ENCODE assay signal across 32 cellular contexts in the genomic region with DNA sequence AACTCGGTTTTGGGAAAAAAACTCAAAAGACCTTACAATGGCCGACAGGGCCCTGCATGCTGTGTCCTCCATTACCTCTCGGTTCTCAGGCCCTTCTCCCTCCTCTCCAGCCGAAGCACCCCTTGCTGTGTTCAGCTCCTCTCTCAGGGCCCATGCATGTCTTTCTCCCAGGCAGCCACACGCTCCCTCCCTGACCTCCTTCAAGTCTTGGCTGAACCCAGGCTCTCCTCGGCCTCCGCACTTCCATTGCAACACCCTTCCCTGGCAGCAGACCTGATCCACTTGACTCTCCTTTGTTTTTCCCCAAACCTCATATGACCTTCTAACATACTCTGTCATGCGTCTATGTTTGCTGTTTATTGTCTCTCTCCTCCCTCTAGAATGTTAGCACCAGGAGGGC.
DNase-seq lines count a peak whose midpoint lies in the region; FAIRE-seq and TF ChIP-seq lines count a peak whose summit lies in the region.
"Had no signal": no experiment of that assay in that cellular context is flagged by ENCODE, and none has a peak within 500 bp of the region (broad histone marks: within the 10 kb centered on the region; RNA-seq: fewer than 3 reads in every experiment).

No MANE protein-coding gene starts in this region.

- H3K36me3 Mint-ChIP-seq in MCF 10A (ENCODE audit: insufficient read depth, unreplicated experiment), result no peaks in the 10 kb centered on the region
- no peaks in the 10 kb centered on the region for H3K36me3 Mint-ChIP-seq in endodermal cell (ENCODE audit: low read depth)
- H3K36me3 Mint-ChIP-seq: activated naive CD4-positive, alpha-beta T cell treated with anti-CD3 and anti-CD28 coated beads, Interleukin-2, amount 10 ng/mL, durations not matched to agents 7 days and 5 days; CD14-positive monocyte; immature natural killer cell; naive thymus-derived CD4-positive, alpha-beta T cell had no signal

- H2AFZ ChIP-seq in mammary epithelial cell (ENCODE audit: low read depth, low read length), result no peak overlapping the region
- H2AFZ ChIP-seq: PC-9 had no signal

- H3K27ac ChIP-seq in mammary epithelial cell (ENCODE audit: insufficient read depth, low read depth, low read length) (no peak overlapping the region), endodermal cell (ENCODE audit: low read depth, low read length) (no peak overlapping the region)
- H3K27ac ChIP-seq: adrenal gland, dorsolateral prefrontal cortex, KMS-11, neutrophil, PC-9, tibial nerve had no signal

- H3K9me3 Mint-ChIP-seq in MCF 10A (ENCODE audit: unreplicated experiment) (no peaks in the 10 kb centered on the region), endodermal cell (no peaks in the 10 kb centered on the region)
- H3K9me3 Mint-ChIP-seq: activated naive CD4-positive, alpha-beta T cell treated with anti-CD3 and anti-CD28 coated beads, Interleukin-2, amount 10 ng/mL, durations not matched to agents 7 days and 5 days; central memory CD8-positive, alpha-beta T cell had no signal

- H3K9me3 ChIP-seq in mammary epithelial cell (replicated peaks; ENCODE audit: insufficient read depth, low read length), result no peaks in the 10 kb centered on the region
- no peaks in the 10 kb centered on the region for H3K9me3 ChIP-seq in endodermal cell (ENCODE audit: control insufficient read depth, low read length)
- H3K9me3 ChIP-seq: adrenal gland, neutrophil, tibial nerve had no signal

- dilution Hi-C loops in mammary epithelial cell (cut with HindIII; ENCODE audit: low sequenced_read_pairs), result no loop called here

- BruUV-seq in MCF 10A (replicated peaks; lab: Mats Ljungman, UMichigan) (no TSS peak), mammary epithelial cell (replicated peaks; lab: Mats Ljungman, UMichigan) (no TSS peak)

- CTCF ChIA-PET in MCF 10A (lab: Yijun Ruan, JAX) (no interaction called here), mammary epithelial cell (lab: Charles Lee; ENCODE audit: low non-redundant PET) (no interaction called here)

- H3K27me3 Mint-ChIP-seq in MCF 10A (ENCODE audit: insufficient read depth, unreplicated experiment) (no peaks in the 10 kb centered on the region), endodermal cell (ENCODE audit: insufficient read depth) (no peaks in the 10 kb centered on the region)
- H3K27me3 Mint-ChIP-seq: activated naive CD4-positive, alpha-beta T cell treated with anti-CD3 and anti-CD28 coated beads, Interleukin-2, amount 10 ng/mL, durations not matched to agents 7 days and 5 days had no signal

- 89% methylated on average over 7 of the region's 8 CpGs for WGBS in mammary epithelial cell (ENCODE audit: low coverage, missing lambda C conversion rate)
- 91 to 93% methylated on average over 7 to 8 of the region's 8 CpGs for WGBS in endodermal cell (ENCODE audit: insufficient coverage in 1 of 2, insufficient read length in 1 of 2), 2 experiments
- 53 to 62% methylated on average over 8 of the region's 8 CpGs for WGBS in lower leg skin, 2 donors

- POLR2A ChIA-PET in MCF 10A (lab: Yijun Ruan, JAX), result interaction anchor here (1.4 kb wide), 1 partner anchor 8 kb away, joined by 9 read pairs; no protein-coding TSS in a partner anchor

- no peak overlapping the region for H3K27ac Mint-ChIP-seq in MCF 10A (ENCODE audit: low read depth, unreplicated experiment)
- peak overlapping the region; percentile 12 for H3K27ac Mint-ChIP-seq in endodermal cell
- H3K27ac Mint-ChIP-seq: activated CD8-positive, alpha-beta T cell treated with anti-CD3 and anti-CD28 coated beads, Interleukin-2, amount 10 ng/mL, durations not matched to agents 7 days and 5 days; activated naive CD4-positive, alpha-beta T cell treated with anti-CD3 and anti-CD28 coated beads, Interleukin-2, amount 10 ng/mL, durations not matched to agents 7 days and 5 days; CD14-positive monocyte; immature natural killer cell; naive thymus-derived CD4-positive, alpha-beta T cell had no signal

- no peak overlapping the region for H3K4me2 ChIP-seq in mammary epithelial cell (ENCODE audit: insufficient read depth, low read depth, low read length)
- H3K4me2 ChIP-seq: KMS-11, PC-9 had no signal

- no peak overlapping the region for H3K9ac ChIP-seq in mammary epithelial cell (ENCODE audit: insufficient read depth, low read length)
- no peak overlapping the region for H3K9ac ChIP-seq in endodermal cell (ENCODE audit: extremely low read depth, low read length, poor library complexity, severe bottlenecking)
- H3K9ac ChIP-seq: KMS-11 had no signal

- H3K27me3 ChIP-seq in mammary epithelial cell (ENCODE audit: insufficient read depth, low read length) (no peaks in the 10 kb centered on the region), endodermal cell (ENCODE audit: control insufficient read depth, insufficient read depth, low read length, poor library complexity, severe bottlenecking) (no peaks in the 10 kb centered on the region)
- H3K27me3 ChIP-seq: adrenal gland, neutrophil, tibial nerve had no signal

- TF ChIP-seq CTCF in MCF 10A (IDR thresholded peaks at IDR 0.05; ENCODE audit: unreplicated experiment) (no peak), mammary epithelial cell (conservative IDR thresholded peaks at IDR 0.05 in 1 of 2, IDR thresholded peaks at IDR 0.05 in 1 of 2; ENCODE audit: extremely low read depth in 1 of 2, insufficient read depth in 1 of 2, low read depth in 1 of 2, low read length in 2 of 2) (no peak), endodermal cell (conservative IDR thresholded peaks at IDR 0.05) (no peak), lower leg skin (IDR thresholded peaks at IDR 0.05) (no peak)

- H3K36me3 ChIP-seq in mammary epithelial cell (ENCODE audit: insufficient read depth, low read length) (no peaks in the 10 kb centered on the region), endodermal cell (ENCODE audit: control insufficient read depth, insufficient read depth, low read length) (no peaks in the 10 kb centered on the region)
- H3K36me3 ChIP-seq: adrenal gland, neutrophil, tibial nerve had no signal

- peaks cover 30% of the 10 kb centered on the region for H3K4me1 Mint-ChIP-seq in MCF 10A (ENCODE audit: insufficient read depth, unreplicated experiment)
- H3K4me1 Mint-ChIP-seq in endodermal cell, result no peaks in the 10 kb centered on the region
- H3K4me1 Mint-ChIP-seq: activated naive CD4-positive, alpha-beta T cell treated with anti-CD3 and anti-CD28 coated beads, Interleukin-2, amount 10 ng/mL, durations not matched to agents 7 days and 5 days; CD14-positive monocyte; central memory CD8-positive, alpha-beta T cell; immature natural killer cell had no signal

- FAIRE-seq in urothelium cell line (lab: Jason Lieb, UNC), result no peak
- FAIRE-seq: A204.1, D721Med, H54 had no signal

- H3K4me3 ChIP-seq in mammary epithelial cell (replicated peaks in 1 of 3; ENCODE audit: insufficient read depth in 1 of 3, low read depth in 2 of 3, low read length in 3 of 3), result no peak overlapping the region
- no peak overlapping the region for H3K4me3 ChIP-seq in endodermal cell (ENCODE audit: low read length)
- H3K4me3 ChIP-seq in lower leg skin (ENCODE audit: low read depth, poor library complexity, severe bottlenecking), result no peak overlapping the region
- H3K4me3 ChIP-seq: adrenal gland, dorsolateral prefrontal cortex, PC-9, tibial nerve had no signal

- H4K20me1 ChIP-seq in mammary epithelial cell (ENCODE audit: insufficient read depth, low read length), result no peaks in the 10 kb centered on the region

- TF ChIP-seq POLR2A in lower leg skin (IDR thresholded peaks at IDR 0.05), result no peak

- DNase-seq in MCF 10A (ENCODE audit: unreplicated experiment) (peak; percentile 33), mammary epithelial cell (no peak), endodermal cell (peak; percentile 34), lower leg skin (ENCODE audit: low spot score in 2 of 2) (peak; percentile 18 to 86), urothelium cell line (ENCODE audit: low spot score) (peak; percentile 2), T1000 (lab: John Stamatoyannopoulos, UW) (no peak), LoVo (ENCODE audit: low spot score) (no peak), HuH-7 (ENCODE audit: low spot score) (no peak)
- DNase-seq: activated naive CD4-positive, alpha-beta T cell treated with anti-CD3 and anti-CD28 coated beads, Interleukin-2, amount 10 ng/mL, durations not matched to agents 7 days and 5 days; EL; hypothalamus; immature natural killer cell; naive thymus-derived CD4-positive, alpha-beta T cell; NCI-H1417; NCI-H2029; NCI-H69; PC-9; SIG-M5; stimulated activated CD4-positive, alpha-beta T cell treated with anti-CD3 and anti-CD28 coated beads, Interleukin-15, amount 100 ng/mL, for 24 hours; stimulated activated CD4-positive, alpha-beta T cell treated with anti-CD3 and anti-CD28 coated beads, Interleukin-4, amount 100 ng/mL, for 4 hours; SW 1271 had no signal

- H3K4me3 Mint-ChIP-seq in MCF 10A (ENCODE audit: unreplicated experiment) (no peak overlapping the region), endodermal cell (no peak overlapping the region)
- H3K4me3 Mint-ChIP-seq: activated CD8-positive, alpha-beta T cell treated with anti-CD3 and anti-CD28 coated beads, Interleukin-2, amount 10 ng/mL, durations not matched to agents 7 days and 5 days; activated naive CD4-positive, alpha-beta T cell treated with anti-CD3 and anti-CD28 coated beads, Interleukin-2, amount 10 ng/mL, durations not matched to agents 7 days and 5 days; CD14-positive monocyte; central memory CD8-positive, alpha-beta T cell; immature natural killer cell; naive thymus-derived CD4-positive, alpha-beta T cell had no signal

- H3K4me1 ChIP-seq in mammary epithelial cell (ENCODE audit: insufficient read depth, low read length), result peaks cover 40% of the 10 kb centered on the region
- H3K4me1 ChIP-seq in endodermal cell (ENCODE audit: control insufficient read depth, insufficient read depth, low read length), result no peaks in the 10 kb centered on the region
- H3K4me1 ChIP-seq: adrenal gland had no signal

- no peaks in the 10 kb centered on the region for H3K79me2 ChIP-seq in mammary epithelial cell (ENCODE audit: insufficient read depth, low read length)

- intact Hi-C loops in MCF 10A (cut with micrococcal nuclease) (no loop called here), mammary epithelial cell (cut with micrococcal nuclease) (no loop called here), lower leg skin (cut with DNase I; ENCODE audit: low total_unique reads) (no loop called here)

- in situ Hi-C loops in mammary epithelial cell (cut with MboI; ENCODE audit: low sequenced_read_pairs in 2 of 2), result no loop called here

Comparison
In these comparisons a context has a peak if more than half of its experiments do, and no peak if none do; other contexts are left out.
1. DNase-seq: peak in MCF 10A (single experiment), endodermal cell (single experiment), lower leg skin (2 of 2) and urothelium cell line (single experiment); none in mammary epithelial cell (single experiment), T1000 (single experiment), LoVo (single experiment) and HuH-7 (single experiment).